8 cellular contexts compared by ENCODE assay signal in the genomic region with DNA sequence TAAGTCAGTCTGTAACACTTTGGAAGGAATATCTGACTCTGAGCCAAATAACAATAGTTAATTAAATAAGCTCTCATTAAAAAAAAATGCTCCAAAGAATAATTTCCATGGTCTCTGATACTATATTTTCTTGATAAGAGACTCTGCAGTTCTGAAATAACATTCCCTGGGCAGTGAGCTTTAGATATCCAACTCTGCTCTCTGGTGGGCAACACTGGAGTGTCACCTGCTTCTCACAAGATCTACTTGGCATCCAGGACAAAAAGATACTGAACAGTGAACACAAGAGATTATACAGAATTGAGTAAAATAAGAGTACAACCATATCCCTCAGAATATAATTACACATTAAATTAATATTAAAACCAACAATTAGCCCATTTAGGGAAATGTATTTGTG. TPM values are rescaled to one million over a fixed set of nuclear protein-coding genes. Genes with fewer than 3 reads are reported as not detected.
DNase-seq lines count a peak whose midpoint lies in the region; ATAC-seq and TF ChIP-seq lines count a peak whose summit lies in the region.

No MANE protein-coding gene starts in this region.

- no peak for TF ChIP-seq POLR2A in erythroblast (IDR thresholded peaks at IDR 0.05; ENCODE audit: low read length)

- H3K27ac Mint-ChIP-seq in progenitor cell of endocrine pancreas = no peak overlapping the region
- H3K27ac Mint-ChIP-seq in activated CD4-positive, alpha-beta T cell treated with anti-CD3 and anti-CD28 coated beads, Interleukin-2, amount 10 ng/mL, durations not matched to agents 24 days and 14 days = no peak overlapping the region

- peak; percentile 13 for DNase-seq in NCI-H2107 (lab: John Stamatoyannopoulos, UW)
- DNase-seq in NCI-H2107 treated with DMSO at 0.1 percent for 48 hours (lab: John Stamatoyannopoulos, UW; ENCODE audit: unreplicated experiment) = no peak
- peak; percentile 67 for DNase-seq in NCI-H69 (lab: John Stamatoyannopoulos, UW)
- peak; percentile 62 for DNase-seq in erythroblast (lab: John Stamatoyannopoulos, UW)
- DNase-seq in progenitor cell of endocrine pancreas (ENCODE audit: low spot score, unreplicated experiment) = no peak
- DNase-seq in amniotic stem cell (lab: John Stamatoyannopoulos, UW) = no peak
- no peak for DNase-seq in activated CD4-positive, alpha-beta T cell treated with anti-CD3 and anti-CD28 coated beads, Interleukin-2, amount 10 ng/mL, durations not matched to agents 24 days and 14 days

- intact Hi-C loops in activated CD4-positive, alpha-beta T cell treated with anti-CD3 and anti-CD28 coated beads, Interleukin-2, amount 10 ng/mL, durations not matched to agents 24 days and 14 days (cut with micrococcal nuclease) = no loop called here

- H3K4me1 Mint-ChIP-seq in progenitor cell of endocrine pancreas (ENCODE audit: low read depth) = no peaks in the 10 kb centered on the region
- H3K4me1 Mint-ChIP-seq in activated CD4-positive, alpha-beta T cell treated with anti-CD3 and anti-CD28 coated beads, Interleukin-2, amount 10 ng/mL, durations not matched to agents 24 days and 14 days = peaks cover 2% of the 10 kb centered on the region

- peak; percentile 71 for TF ChIP-seq CTCF in progenitor cell of endocrine pancreas (IDR thresholded peaks at IDR 0.05; ENCODE audit: unreplicated experiment)

- H3K4me3 Mint-ChIP-seq in progenitor cell of endocrine pancreas (ENCODE audit: low read depth) = no peak overlapping the region
- no peak overlapping the region for H3K4me3 Mint-ChIP-seq in activated CD4-positive, alpha-beta T cell treated with anti-CD3 and anti-CD28 coated beads, Interleukin-2, amount 10 ng/mL, durations not matched to agents 24 days and 14 days

- no peaks in the 10 kb centered on the region for H3K27me3 Mint-ChIP-seq in progenitor cell of endocrine pancreas
- no peaks in the 10 kb centered on the region for H3K27me3 Mint-ChIP-seq in activated CD4-positive, alpha-beta T cell treated with anti-CD3 and anti-CD28 coated beads, Interleukin-2, amount 10 ng/mL, durations not matched to agents 24 days and 14 days

- peaks cover 9% of the 10 kb centered on the region for H3K36me3 Mint-ChIP-seq in progenitor cell of endocrine pancreas (ENCODE audit: insufficient read depth)
- H3K36me3 Mint-ChIP-seq in activated CD4-positive, alpha-beta T cell treated with anti-CD3 and anti-CD28 coated beads, Interleukin-2, amount 10 ng/mL, durations not matched to agents 24 days and 14 days (ENCODE audit: low read depth) = peaks cover 52% of the 10 kb centered on the region

- H3K9me3 Mint-ChIP-seq in progenitor cell of endocrine pancreas (ENCODE audit: low read depth) = no peaks in the 10 kb centered on the region
- H3K9me3 Mint-ChIP-seq in activated CD4-positive, alpha-beta T cell treated with anti-CD3 and anti-CD28 coated beads, Interleukin-2, amount 10 ng/mL, durations not matched to agents 24 days and 14 days = no peaks in the 10 kb centered on the region

- ATAC-seq in GM18909 (IDR thresholded peaks at IDR 0.05; ENCODE audit: poor library complexity, unreplicated experiment) = no peak

RNA-seq across cellular contexts. Expression of a gene that starts 13.7 kb away (rescaled TPM):
- 60.9 and 64.2 TPM in 2 replicates for total RNA-seq in progenitor cell of endocrine pancreas
- 68.2 and 72.8 TPM in 2 replicates for total RNA-seq in activated CD4-positive, alpha-beta T cell treated with anti-CD3 and anti-CD28 coated beads, Interleukin-2, amount 10 ng/mL, durations not matched to agents 24 days and 14 days

RNA-seq across cellular contexts. Expression of a gene that starts 42.5 kb away (rescaled TPM):
- total RNA-seq in progenitor cell of endocrine pancreas = 0.64 and 0.96 TPM in 2 replicates
- not detected in 2 replicates for total RNA-seq in activated CD4-positive, alpha-beta T cell treated with anti-CD3 and anti-CD28 coated beads, Interleukin-2, amount 10 ng/mL, durations not matched to agents 24 days and 14 days

RNA-seq across cellular contexts. Expression of a gene that starts 55.8 kb away (rescaled TPM):
- total RNA-seq in progenitor cell of endocrine pancreas = not detected in 2 replicates
- not detected in 2 replicates for total RNA-seq in activated CD4-positive, alpha-beta T cell treated with anti-CD3 and anti-CD28 coated beads, Interleukin-2, amount 10 ng/mL, durations not matched to agents 24 days and 14 days

Comparison
In these comparisons a context has a peak if more than half of its experiments do, and no peak if none do; other contexts are left out.
1. DNase-seq: peak in NCI-H2107 (single experiment), NCI-H69 (single experiment) and erythroblast (2 of 2); none in NCI-H2107 treated with DMSO at 0.1 percent for 48 hours (single experiment), progenitor cell of endocrine pancreas (single experiment), amniotic stem cell (single experiment) and activated CD4-positive, alpha-beta T cell treated with anti-CD3 and anti-CD28 coated beads, Interleukin-2, amount 10 ng/mL, durations not matched to agents 24 days and 14 days (single experiment).